ENCODE assay signal across 17 cellular contexts in the genomic region with DNA sequence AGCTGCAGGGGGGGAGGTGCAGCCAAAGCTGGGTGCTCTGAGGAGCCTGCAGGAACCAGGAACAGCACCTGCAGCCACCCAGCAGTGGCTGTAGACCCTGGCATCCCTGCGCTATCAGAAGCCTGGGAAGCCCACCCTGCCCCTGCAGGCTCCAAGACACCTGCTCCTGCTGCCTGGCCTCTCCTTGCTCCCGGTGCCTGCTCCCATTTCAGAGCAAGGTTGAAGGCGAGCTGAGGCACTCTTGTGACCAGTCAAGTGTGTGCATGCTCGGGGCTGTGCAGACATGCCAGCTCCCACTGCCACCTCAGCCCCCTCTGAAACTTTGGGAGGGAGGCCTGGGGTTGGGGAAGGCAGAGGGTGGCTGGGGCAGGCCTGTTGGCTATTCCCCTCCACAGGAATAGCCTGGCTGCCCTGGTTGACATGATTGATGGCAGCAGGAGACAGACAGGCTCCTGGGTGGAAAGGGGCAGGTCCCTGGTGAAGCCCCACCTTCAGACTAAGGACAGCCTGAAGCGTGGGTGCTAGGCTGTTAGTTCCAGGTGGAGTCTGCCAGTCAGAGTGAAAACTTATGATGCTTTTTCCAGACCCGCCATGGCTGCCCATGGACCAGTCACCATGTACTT.
A peak's percentile ranks its signal among the peaks of the same experiment; 100 is the strongest.
DNase-seq lines count a peak whose midpoint lies in the region; ATAC-seq, FAIRE-seq and TF ChIP-seq lines count a peak whose summit lies in the region.
"Had no signal": no experiment of that assay in that cellular context is flagged by ENCODE, and none has a peak within 500 bp of the region (broad histone marks: within the 10 kb centered on the region; RNA-seq: fewer than 3 reads in every experiment).

No MANE protein-coding gene starts in this region.

- H4K8ac ChIP-seq in neuronal stem cell (ENCODE audit: low read depth, low read length) = no peak overlapping the region

- H3K4me1 ChIP-seq in K562 (replicated peaks in 1 of 2; ENCODE audit: control insufficient read depth in 2 of 2, insufficient read depth in 2 of 2, low read length in 2 of 2) (peaks cover 0 to 7% of the 10 kb centered on the region in 2 experiments; a peak in 2 of 5 replicates), neuronal stem cell (ENCODE audit: control insufficient read depth in 2 of 2, insufficient read depth in 1 of 2, low read depth in 1 of 2, low read length in 2 of 2) (no peaks in the 10 kb centered on the region), upper lobe of right lung (no peaks in the 10 kb centered on the region)
- H3K4me1 ChIP-seq: HAP-1 had no signal

- intact Hi-C loops in K562 (cut with micrococcal nuclease) (no loop called here), upper lobe of right lung (cut with DNase I) (no loop called here), Right ventricle myocardium superior (cut with DNase I) (no loop called here)

- H2BK120ac ChIP-seq in neuronal stem cell (ENCODE audit: low read depth, low read length) = no peak overlapping the region

- H3K4me2 ChIP-seq in K562 (ENCODE audit: insufficient read depth, low read length) (no peak overlapping the region), neuronal stem cell (ENCODE audit: insufficient read depth, low read length, poor library complexity, severe bottlenecking) (no peak overlapping the region)

- DNase-seq in K562 (ENCODE audit: extremely low read depth in 1 of 4, low spot score in 3 of 4) = no peak
- DNase-seq in neuronal stem cell (ENCODE audit: low spot score) = no peak
- DNase-seq in upper lobe of right lung = no peak
- no peak for DNase-seq in Right ventricle myocardium superior
- DNase-seq: C1 segment of cervical spinal cord; Calu3; CD4-positive, alpha-beta memory T cell; COR-L47; DMS53; DMS79 treated with DMSO at 0.1 percent for 48 hours; GF-D8; GM23248; HFFc6 had no signal

- H3K4me3 ChIP-seq in K562 (no peak overlapping the region), neuronal stem cell (ENCODE audit: low read length in 2 of 2) (no peak overlapping the region), upper lobe of right lung (no peak overlapping the region)
- H3K4me3 ChIP-seq: GM23248, HAP-1 had no signal

- ATAC-seq in K562 (peak; percentile 38; the same call in 2 of the 3 replicates), upper lobe of right lung (peak; percentile 23), Right ventricle myocardium superior (ENCODE audit: poor library complexity) (no peak), HG02973 (IDR thresholded peaks at IDR 0.05; ENCODE audit: unreplicated experiment) (no peak), GM21717 (IDR thresholded peaks at IDR 0.05; ENCODE audit: unreplicated experiment) (no peak)

- no peak overlapping the region for H2AFZ ChIP-seq in K562 (ENCODE audit: low read depth, low read length)
- no peak overlapping the region for H2AFZ ChIP-seq in neuronal stem cell (ENCODE audit: low read length)
- H2AFZ ChIP-seq: GM23248 had no signal

- H2BK15ac ChIP-seq in neuronal stem cell (ENCODE audit: low read length) = no peak overlapping the region

- POLR2A ChIA-PET in K562 (lab: Yijun Ruan, JAX) = interaction anchor here (0.6 to 1.2 kb wide), 2 partner anchors 27 to 152 kb away, joined by 3 to 4 read pairs; a partner anchor contains a TSS

- H3K9me1 ChIP-seq in K562 (ENCODE audit: control insufficient read depth, insufficient read depth, low read length) = no peaks in the 10 kb centered on the region

- no peak overlapping the region for H4K91ac ChIP-seq in neuronal stem cell (ENCODE audit: low read depth, low read length, poor library complexity)

- H3K79me1 ChIP-seq in neuronal stem cell (ENCODE audit: low read depth, low read length) = no peaks in the 10 kb centered on the region

- no peak for TF ChIP-seq RAD21 in K562 (CRISPR knock-in tag; conservative IDR thresholded peaks at IDR 0.05 in 1 of 2, IDR thresholded peaks at IDR 0.05 in 1 of 2)

- H3K18ac ChIP-seq in neuronal stem cell (ENCODE audit: low read length) = no peak overlapping the region

- no peaks in the 10 kb centered on the region for H3K27me3 ChIP-seq in K562 (ENCODE audit: control insufficient read depth in 2 of 2, insufficient read depth in 2 of 2, low read length in 2 of 2)
- no peaks in the 10 kb centered on the region for H3K27me3 ChIP-seq in neuronal stem cell (ENCODE audit: control insufficient read depth in 3 of 3, insufficient read depth in 3 of 3, low read depth in 1 of 3, low read length in 3 of 3)
- no peaks in the 10 kb centered on the region for H3K27me3 ChIP-seq in upper lobe of right lung

- FAIRE-seq in K562 (lab: Jason Lieb, UNC) = no peak
- FAIRE-seq: GM12891 had no signal

- H3K23ac ChIP-seq in neuronal stem cell (ENCODE audit: low read depth, low read length, poor library complexity) = peak overlapping the region; percentile 16

- no peak for TF ChIP-seq POLR2A in K562 (conservative IDR thresholded peaks at IDR 0.05)

- no peak overlapping the region for H2BK12ac ChIP-seq in neuronal stem cell (ENCODE audit: low read length)

- H3K36me3 ChIP-seq in K562 (ENCODE audit: control insufficient read depth, insufficient read depth, low read length) (no peaks in the 10 kb centered on the region), neuronal stem cell (replicated peaks in 1 of 2; ENCODE audit: control insufficient read depth in 2 of 2, insufficient read depth in 2 of 2, low read length in 2 of 2) (no peaks in the 10 kb centered on the region), upper lobe of right lung (no peaks in the 10 kb centered on the region)
- H3K36me3 ChIP-seq: HAP-1 had no signal

- BruUV-seq in K562 (replicated peaks; lab: Mats Ljungman, UMichigan) = no TSS peak

- H3K9ac ChIP-seq in K562 (ENCODE audit: insufficient read depth in 1 of 2, low read depth in 2 of 2, low read length in 2 of 2) (no peak overlapping the region), neuronal stem cell (ENCODE audit: low read depth, low read length, poor library complexity) (no peak overlapping the region)
- H3K9ac ChIP-seq: GM23248 had no signal

- TF ChIP-seq CTCF in K562 (IDR thresholded peaks at IDR 0.05 in 2 of 3, conservative IDR thresholded peaks at IDR 0.05 in 1 of 3; ENCODE audit: insufficient read depth in 2 of 3, low read depth in 1 of 3, low read length in 3 of 3) (no peak), upper lobe of right lung (IDR thresholded peaks at IDR 0.05) (no peak)

- H2BK5ac ChIP-seq in neuronal stem cell (ENCODE audit: low read length) = no peak overlapping the region

- H4K20me1 ChIP-seq in K562 (replicated peaks; ENCODE audit: control insufficient read depth, insufficient read depth, low read length) = no peaks in the 10 kb centered on the region

- no peaks in the 10 kb centered on the region for H3K9me3 ChIP-seq in K562 (replicated peaks; ENCODE audit: control insufficient read depth, insufficient read depth, low read depth, low read length)
- peaks cover 0 to 2% of the 10 kb centered on the region in 2 donors for H3K9me3 ChIP-seq in neuronal stem cell (replicated peaks in 1 of 2; ENCODE audit: control insufficient read depth in 2 of 2, insufficient read depth in 1 of 2, low read depth in 1 of 2, low read length in 2 of 2)
- no peaks in the 10 kb centered on the region for H3K9me3 ChIP-seq in upper lobe of right lung
- H3K9me3 ChIP-seq: HAP-1 had no signal

- peak overlapping the region; percentile 32 for H3K14ac ChIP-seq in neuronal stem cell (ENCODE audit: low read length)

- no peak overlapping the region for H2AK5ac ChIP-seq in neuronal stem cell (ENCODE audit: low read depth, low read length)

- no peak for TF ChIP-seq EP300 in K562 (IDR thresholded peaks at IDR 0.05; ENCODE audit: low read length)

- 11% methylated on average over 6 of the region's 6 CpGs for WGBS in K562 (ENCODE audit: insufficient coverage, low coverage, missing lambda C conversion rate)
- WGBS in neuronal stem cell (ENCODE audit: extremely low coverage in 2 of 2, insufficient read length in 2 of 2, insufficient replicate concordance in 1 of 2), 2 donors = no CpG with 5 or more reads among the region's 6 CpGs

- CTCF ChIA-PET in K562 (lab: Yijun Ruan, JAX; ENCODE audit: low intra/inter-chr PET ratio) = no interaction called here

- no peaks in the 10 kb centered on the region for H3K79me2 ChIP-seq in K562 (ENCODE audit: control insufficient read depth, insufficient read depth, low read length)

- in situ Hi-C loops in K562 (cut with MboI) = no loop called here

- H3K27ac ChIP-seq in K562 (ENCODE audit: extremely low read depth, low read depth, low read length) = no peak overlapping the region
- H3K27ac ChIP-seq in neuronal stem cell (replicated peaks; ENCODE audit: low read length) = no peak overlapping the region
- no peak overlapping the region for H3K27ac ChIP-seq in upper lobe of right lung
- H3K27ac ChIP-seq: GM23248 had no signal

- no peak overlapping the region for H3K4ac ChIP-seq in neuronal stem cell (ENCODE audit: low read length)

TF ChIP-seq in K562, 482 proteins besides CTCF, POLR2A, EP300 and RAD21 (continues in another document):
- TF ChIP-seq NEUROD1 (IDR thresholded peaks at IDR 0.05; ENCODE audit: borderline replicate concordance, low read depth, low read length, partially characterized antibody) = no peak
- no peak for TF ChIP-seq CEBPB (tag; IDR thresholded peaks at IDR 0.05)
- TF ChIP-seq LCOR (CRISPR knock-in tag; IDR thresholded peaks at IDR 0.05) = no peak
- TF ChIP-seq, protein P1, sequence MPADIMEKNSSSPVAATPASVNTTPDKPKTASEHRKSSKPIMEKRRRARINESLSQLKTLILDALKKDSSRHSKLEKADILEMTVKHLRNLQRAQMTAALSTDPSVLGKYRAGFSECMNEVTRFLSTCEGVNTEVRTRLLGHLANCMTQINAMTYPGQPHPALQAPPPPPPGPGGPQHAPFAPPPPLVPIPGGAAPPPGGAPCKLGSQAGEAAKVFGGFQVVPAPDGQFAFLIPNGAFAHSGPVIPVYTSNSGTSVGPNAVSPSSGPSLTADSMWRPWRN (IDR thresholded peaks at IDR 0.05; ENCODE audit: low read depth) = no peak
- no peak for TF ChIP-seq BRCA1 (IDR thresholded peaks at IDR 0.05)
- no peak for TF ChIP-seq BRCA1 (CRISPR knock-in tag; IDR thresholded peaks at IDR 0.05)
- TF ChIP-seq, protein P2, sequence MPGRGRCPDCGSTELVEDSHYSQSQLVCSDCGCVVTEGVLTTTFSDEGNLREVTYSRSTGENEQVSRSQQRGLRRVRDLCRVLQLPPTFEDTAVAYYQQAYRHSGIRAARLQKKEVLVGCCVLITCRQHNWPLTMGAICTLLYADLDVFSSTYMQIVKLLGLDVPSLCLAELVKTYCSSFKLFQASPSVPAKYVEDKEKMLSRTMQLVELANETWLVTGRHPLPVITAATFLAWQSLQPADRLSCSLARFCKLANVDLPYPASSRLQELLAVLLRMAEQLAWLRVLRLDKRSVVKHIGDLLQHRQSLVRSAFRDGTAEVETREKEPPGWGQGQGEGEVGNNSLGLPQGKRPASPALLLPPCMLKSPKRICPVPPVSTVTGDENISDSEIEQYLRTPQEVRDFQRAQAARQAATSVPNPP (IDR thresholded peaks at IDR 0.05; ENCODE audit: borderline replicate concordance, insufficient read depth, insufficient read length) = no peak
- no peak for TF ChIP-seq EHMT2 (IDR thresholded peaks at IDR 0.05)
- TF ChIP-seq LARP7 (IDR thresholded peaks at IDR 0.05) = no peak
- no peak for TF ChIP-seq C11orf30 (IDR thresholded peaks at IDR 0.05; ENCODE audit: low read depth)
- no peak for TF ChIP-seq XRCC3 (IDR thresholded peaks at IDR 0.05)
- no peak for TF ChIP-seq ETV1 (tag; conservative IDR thresholded peaks at IDR 0.05; ENCODE audit: low read depth)

Comparison
In these comparisons a context has a peak if more than half of its experiments do, and no peak if none do; other contexts are left out.
1. ATAC-seq: peak in K562 (single experiment) and upper lobe of right lung (single experiment); none in Right ventricle myocardium superior (single experiment), HG02973 (single experiment) and GM21717 (single experiment).